8 cellular contexts compared by ENCODE assay signal in genomic region chr5:95808686-95809413, GRCh38. TPM values are rescaled to one million over a fixed set of nuclear protein-coding genes. Genes with fewer than 3 reads are reported as not detected.
DNase-seq lines count a peak whose midpoint lies in the region; ATAC-seq and TF ChIP-seq lines count a peak whose summit lies in the region.

No MANE protein-coding gene starts in this region.

- no peaks in the 10 kb centered on the region for H3K9me3 ChIP-seq in BLaER1
- no peaks in the 10 kb centered on the region for H3K9me3 ChIP-seq in muscle layer of colon (ENCODE audit: low read length)
- H3K9me3 ChIP-seq in stomach: no peaks in the 10 kb centered on the region

- H3K27ac ChIP-seq in BLaER1 (peak overlapping the region; percentile 67), muscle layer of colon (ENCODE audit: low read depth, low read length) (peak overlapping the region; percentile 63), stomach (peak overlapping the region; percentile 18 to 81 (median 73))

- ATAC-seq in GM19397 (IDR thresholded peaks at IDR 0.05; ENCODE audit: unreplicated experiment): peak; percentile 99
- ATAC-seq in HG03439 (IDR thresholded peaks at IDR 0.05; ENCODE audit: unreplicated experiment): peak; percentile 99

- H3K27me3 ChIP-seq in BLaER1 (no peaks in the 10 kb centered on the region), muscle layer of colon (ENCODE audit: control insufficient read depth in 1 of 2, insufficient read depth in 2 of 2, low read length in 2 of 2) (no peaks in the 10 kb centered on the region), stomach (no peaks in the 10 kb centered on the region)

- TF ChIP-seq CTCF in choroid plexus epithelial cell (conservative IDR thresholded peaks at IDR 0.05; ENCODE audit: low read depth, low read length) (no peak), stomach (IDR thresholded peaks at IDR 0.05) (no peak)

- peaks cover 25% of the 10 kb centered on the region for H4K20me1 ChIP-seq in BLaER1

- H3K36me3 ChIP-seq in BLaER1: peaks cover 63% of the 10 kb centered on the region
- no peaks in the 10 kb centered on the region for H3K36me3 ChIP-seq in muscle layer of colon (ENCODE audit: insufficient read depth, low read length)
- peaks cover 0 to 22% (median 10%) of the 10 kb centered on the region in 4 donors for H3K36me3 ChIP-seq in stomach

- H3K4me1 ChIP-seq in BLaER1 (peaks cover 60% of the 10 kb centered on the region), muscle layer of colon (ENCODE audit: insufficient read depth, low read length) (peaks cover 37% of the 10 kb centered on the region), stomach (peaks cover 38 to 73% (median 58%) of the 10 kb centered on the region in 4 donors)

- peak overlapping the region; percentile 92 for H3K4me2 ChIP-seq in BLaER1

- intact Hi-C loops in stomach (cut with DNase I; ENCODE audit: low total_unique reads): no loop called here

- TF ChIP-seq POLR2A in stomach (IDR thresholded peaks at IDR 0.05): no peak

- 29 to 54% (median 47%) methylated on average over 10 of the region's 10 CpGs for WGBS in stomach, 5 donors

- H3K9ac ChIP-seq in BLaER1 (peak overlapping the region; percentile 51; the same call in 1 of the 2 replicates), muscle layer of colon (ENCODE audit: low read length) (peak overlapping the region; percentile 16)

- DNase-seq in activated CD4-positive, CD25-positive, alpha-beta regulatory T cell (lab: John Stamatoyannopoulos, UW): peak; percentile 9 to 57 (median 38)
- DNase-seq in choroid plexus epithelial cell (ENCODE audit: low read depth): peak; percentile 87
- DNase-seq in stomach: peak; percentile 58
- DNase-seq in NCI-H187 treated with DMSO at 0.1 percent for 48 hours (lab: John Stamatoyannopoulos, UW): no peak

- TF ChIP-seq EP300 in stomach (IDR thresholded peaks at IDR 0.05): no peak

- H3K4me3 ChIP-seq in BLaER1 (peak overlapping the region; percentile 35), choroid plexus epithelial cell (ENCODE audit: low read depth, low read length) (no peak overlapping the region), muscle layer of colon (ENCODE audit: low read depth in 1 of 2, low read length in 2 of 2) (peak overlapping the region in 1 of 2 donors; percentile 3), stomach (no peak overlapping the region)

RNA-seq across cellular contexts. Expression of gene GLRX, which starts 13.7 kb away (rescaled TPM):
- 10 to 100 TPM; 11.3 to 30.4 (median 14.0) TPM for total RNA-seq in stomach
- polyA plus RNA-seq in stomach: 100 to 1,000 TPM in 1 of 3 donors, 10 to 100 TPM in 2; 51.0 to 211 (median 65.7) TPM
